Comparison of ENCODE assay signal across 12 cellular contexts in the genomic region with DNA sequence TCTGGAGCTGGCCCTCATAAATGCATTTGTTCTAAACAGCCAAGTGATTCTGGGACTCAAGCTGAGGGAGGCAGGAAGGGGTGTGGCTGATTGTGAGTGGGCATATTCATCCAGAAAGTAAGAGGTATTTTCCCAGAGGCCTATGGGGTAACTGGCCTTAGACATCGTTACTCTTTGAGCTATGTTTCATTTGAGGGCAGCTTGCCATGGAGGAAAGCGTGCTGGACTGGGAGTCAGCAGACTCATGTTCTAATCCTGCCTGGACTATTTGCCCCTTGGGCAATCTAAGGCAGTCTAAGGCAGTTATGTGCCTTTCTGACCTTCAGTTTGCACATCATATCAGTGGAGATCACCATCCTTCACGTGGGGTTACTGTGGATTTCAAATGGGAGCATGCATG.
DNase-seq lines count a peak whose midpoint lies in the region; ATAC-seq and TF ChIP-seq lines count a peak whose summit lies in the region.
"Had no signal": no experiment of that assay in that cellular context is flagged by ENCODE, and none has a peak within 500 bp of the region (broad histone marks: within the 10 kb centered on the region; RNA-seq: fewer than 3 reads in every experiment).

No MANE protein-coding gene starts in this region.

- no peak overlapping the region for H3K4me3 Mint-ChIP-seq in CD4-positive, alpha-beta memory T cell
- no peak overlapping the region for H3K4me3 Mint-ChIP-seq in CD8-positive, alpha-beta T cell
- H3K4me3 Mint-ChIP-seq: CD8-positive, alpha-beta memory T cell had no signal

- H3K27me3 Mint-ChIP-seq in CD4-positive, alpha-beta memory T cell: peaks cover 4 to 5% of the 10 kb centered on the region in 2 donors
- H3K27me3 Mint-ChIP-seq in CD8-positive, alpha-beta T cell (ENCODE audit: low read depth): peaks cover 6% of the 10 kb centered on the region

- no peak overlapping the region for H3K27ac ChIP-seq in CD4-positive, alpha-beta memory T cell (ENCODE audit: low read depth, low read length)
- H3K27ac ChIP-seq in CD8-positive, alpha-beta T cell (ENCODE audit: low read depth, low read length): no peak overlapping the region

- DNase-seq in GM10266 (ENCODE audit: extremely low spot score) (peak; percentile 16), LHCN-M2 (ENCODE audit: low read depth) (peak; percentile 6), fibroblast of gingiva (ENCODE audit: low read depth) (peak; percentile 49), renal cortical epithelial cell (ENCODE audit: low read depth) (peak; percentile 59), SK-N-DZ (ENCODE audit: low spot score) (no peak), T-helper 2 cell (no peak)
- no peak for DNase-seq in CD4-positive, alpha-beta memory T cell
- DNase-seq in CD8-positive, alpha-beta T cell: no peak
- DNase-seq: activated CD4-positive, alpha-beta T cell treated with anti-CD3 and anti-CD28 coated beads for 4 hours; activated naive CD4-positive, alpha-beta T cell treated with Interleukin-2 at 50 U/mL for 16 hours; CD8-positive, alpha-beta memory T cell; NCI-H1092 had no signal

- intact Hi-C loops in CD4-positive, alpha-beta memory T cell (cut with micrococcal nuclease): no loop called here
- intact Hi-C loops in CD8-positive, alpha-beta T cell (cut with DNase I, micrococcal nuclease): no loop called here

- POLR2A ChIA-PET in CD4-positive, alpha-beta memory T cell (lab: Charles Lee; ENCODE audit: partially characterized antibody): no interaction called here
- POLR2A ChIA-PET in CD8-positive, alpha-beta T cell (lab: Charles Lee): no interaction called here

- TF ChIP-seq CTCF in GM10266 (IDR thresholded peaks at IDR 0.05; ENCODE audit: control insufficient read depth, insufficient read depth, low read depth, missing control alignments): no peak
- no peak for TF ChIP-seq CTCF in CD8-positive, alpha-beta T cell (IDR thresholded peaks at IDR 0.05)

- H3K36me3 ChIP-seq in CD4-positive, alpha-beta memory T cell (ENCODE audit: insufficient read depth, low read length): no peaks in the 10 kb centered on the region
- H3K36me3 ChIP-seq in CD8-positive, alpha-beta T cell (ENCODE audit: insufficient read depth, low read length): no peaks in the 10 kb centered on the region

- no peaks in the 10 kb centered on the region for H3K9me3 Mint-ChIP-seq in CD4-positive, alpha-beta memory T cell
- H3K9me3 Mint-ChIP-seq in CD8-positive, alpha-beta T cell: no peaks in the 10 kb centered on the region
- H3K9me3 Mint-ChIP-seq: CD8-positive, alpha-beta memory T cell had no signal

- peaks cover 4% of the 10 kb centered on the region for H3K27me3 ChIP-seq in CD4-positive, alpha-beta memory T cell (ENCODE audit: insufficient read depth, low read length)
- H3K27me3 ChIP-seq in CD8-positive, alpha-beta T cell (ENCODE audit: insufficient read depth, low read length): no peaks in the 10 kb centered on the region

- H3K36me3 Mint-ChIP-seq in CD4-positive, alpha-beta memory T cell: no peaks in the 10 kb centered on the region
- no peaks in the 10 kb centered on the region for H3K36me3 Mint-ChIP-seq in CD8-positive, alpha-beta T cell
- H3K36me3 Mint-ChIP-seq: CD8-positive, alpha-beta memory T cell had no signal

- CTCF ChIA-PET in CD4-positive, alpha-beta memory T cell (lab: Charles Lee; ENCODE audit: partially characterized antibody): no interaction called here
- CTCF ChIA-PET in CD8-positive, alpha-beta T cell (lab: Charles Lee): interaction anchor here (1.3 kb wide), 1 partner anchor 10 kb away, joined by 3 read pairs; no protein-coding TSS in a partner anchor

- no peak for ATAC-seq in CD8-positive, alpha-beta T cell

- H3K4me1 Mint-ChIP-seq in CD4-positive, alpha-beta memory T cell: no peaks in the 10 kb centered on the region
- no peaks in the 10 kb centered on the region for H3K4me1 Mint-ChIP-seq in CD8-positive, alpha-beta T cell (ENCODE audit: low read depth)
- H3K4me1 Mint-ChIP-seq: CD8-positive, alpha-beta memory T cell had no signal

- no peak overlapping the region for H3K4me3 ChIP-seq in CD4-positive, alpha-beta memory T cell (ENCODE audit: low read length in 2 of 2)
- no peak overlapping the region for H3K4me3 ChIP-seq in CD8-positive, alpha-beta T cell (ENCODE audit: low read depth, low read length)

- H3K4me1 ChIP-seq in CD4-positive, alpha-beta memory T cell (ENCODE audit: insufficient read depth, low read length): no peaks in the 10 kb centered on the region
- H3K4me1 ChIP-seq in CD8-positive, alpha-beta T cell (ENCODE audit: insufficient read depth, low read length): no peaks in the 10 kb centered on the region

- no peaks in the 10 kb centered on the region for H3K9me3 ChIP-seq in CD4-positive, alpha-beta memory T cell (ENCODE audit: control insufficient read depth in 1 of 2, low read length in 2 of 2)
- H3K9me3 ChIP-seq in CD8-positive, alpha-beta T cell (ENCODE audit: low read length): no peaks in the 10 kb centered on the region

- no peak overlapping the region for H3K27ac Mint-ChIP-seq in CD4-positive, alpha-beta memory T cell
- H3K27ac Mint-ChIP-seq in CD8-positive, alpha-beta T cell: no peak overlapping the region

Comparison
In these comparisons a context has a peak if more than half of its experiments do, and no peak if none do; other contexts are left out.
1. DNase-seq: peak in GM10266 (single experiment), LHCN-M2 (single experiment), fibroblast of gingiva (single experiment) and renal cortical epithelial cell (single experiment); none in CD4-positive, alpha-beta memory T cell (0 of 5), SK-N-DZ (single experiment), T-helper 2 cell (0 of 5) and CD8-positive, alpha-beta T cell (0 of 7).